1 cellular context compared by ENCODE assay signal in the genomic region with DNA sequence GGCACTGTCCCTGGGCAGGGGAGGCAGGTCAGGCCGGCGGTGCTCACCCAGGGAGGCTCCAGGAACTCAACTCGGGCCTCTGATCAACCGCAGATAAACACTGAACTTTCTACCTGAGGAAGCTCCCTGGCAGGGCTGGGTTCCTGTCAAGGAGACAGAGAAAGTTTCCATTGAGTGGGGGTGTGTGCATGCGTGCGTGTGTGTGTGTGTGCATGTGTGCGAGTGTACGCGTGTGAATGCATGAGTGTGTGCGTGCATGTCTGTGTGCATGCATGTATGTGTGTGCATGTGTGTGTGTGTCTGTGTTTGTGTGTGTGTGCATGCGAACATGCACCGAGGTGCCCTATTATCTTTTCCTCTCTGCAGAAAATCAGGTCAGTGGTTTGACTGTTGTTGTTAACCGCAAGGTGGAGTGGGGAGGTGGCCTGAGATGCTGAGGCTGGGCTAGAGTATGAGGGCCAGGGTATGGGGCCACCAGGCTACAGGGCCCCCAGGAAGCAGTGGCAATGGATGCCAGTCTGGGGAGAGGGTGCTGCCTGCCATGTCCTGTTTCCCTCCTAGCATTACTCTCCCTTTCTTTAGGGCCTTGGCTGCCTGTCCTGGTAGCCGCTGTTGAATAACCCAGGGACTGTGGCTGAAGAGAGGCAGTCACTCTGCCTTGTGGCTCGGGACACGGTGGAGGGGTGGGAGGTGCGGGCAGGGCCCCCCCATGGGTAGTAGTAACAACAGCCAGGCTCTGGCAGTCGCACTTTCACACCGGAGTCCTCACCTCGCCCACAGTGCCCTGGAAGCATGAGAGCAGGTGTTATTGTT.
TF ChIP-seq lines count a peak whose summit lies in the region.

No MANE protein-coding gene starts in this region.

TF ChIP-seq in HepG2, 621 proteins besides CTCF, POLR2A, EP300 and RAD21 (continued from another document and continues in another):
- TF ChIP-seq, protein P1, sequence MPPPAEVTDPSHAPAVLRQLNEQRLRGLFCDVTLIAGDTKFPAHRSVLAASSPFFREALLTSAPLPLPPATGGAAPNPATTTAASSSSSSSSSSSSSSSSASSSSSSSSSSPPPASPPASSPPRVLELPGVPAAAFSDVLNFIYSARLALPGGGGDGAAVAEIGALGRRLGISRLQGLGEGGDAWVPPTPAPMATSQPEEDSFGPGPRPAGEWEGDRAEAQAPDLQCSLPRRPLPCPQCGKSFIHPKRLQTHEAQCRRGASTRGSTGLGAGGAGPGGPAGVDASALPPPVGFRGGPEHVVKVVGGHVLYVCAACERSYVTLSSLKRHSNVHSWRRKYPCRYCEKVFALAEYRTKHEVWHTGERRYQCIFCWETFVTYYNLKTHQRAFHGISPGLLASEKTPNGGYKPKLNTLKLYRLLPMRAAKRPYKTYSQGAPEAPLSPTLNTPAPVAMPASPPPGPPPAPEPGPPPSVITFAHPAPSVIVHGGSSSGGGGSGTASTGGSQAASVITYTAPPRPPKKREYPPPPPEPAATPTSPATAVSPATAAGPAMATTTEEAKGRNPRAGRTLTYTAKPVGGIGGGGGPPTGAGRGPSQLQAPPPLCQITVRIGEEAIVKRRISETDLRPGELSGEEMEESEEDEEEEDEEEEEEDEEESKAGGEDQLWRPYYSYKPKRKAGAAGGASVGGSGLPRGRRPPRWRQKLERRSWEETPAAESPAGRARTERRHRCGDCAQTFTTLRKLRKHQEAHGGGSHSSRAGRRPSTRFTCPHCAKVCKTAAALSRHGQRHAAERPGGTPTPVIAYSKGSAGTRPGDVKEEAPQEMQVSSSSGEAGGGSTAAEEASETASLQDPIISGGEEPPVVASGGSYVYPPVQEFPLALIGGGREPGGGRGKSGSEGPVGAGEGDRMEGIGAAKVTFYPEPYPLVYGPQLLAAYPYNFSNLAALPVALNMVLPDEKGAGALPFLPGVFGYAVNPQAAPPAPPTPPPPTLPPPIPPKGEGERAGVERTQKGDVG (CRISPR knock-in tag; IDR thresholded peaks at IDR 0.05; ENCODE audit: borderline replicate concordance): 0 out of 2 replicates have a peak, but pooled peaks have one; percentile 32
- no peak for TF ChIP-seq NFYB (CRISPR knock-in tag; IDR thresholded peaks at IDR 0.05)
- TF ChIP-seq MXD4 (CRISPR knock-in tag; IDR thresholded peaks at IDR 0.05): no peak
- 0 out of 2 replicates have a peak, but pooled peaks have one; percentile 4 for TF ChIP-seq MEIS1 (CRISPR knock-in tag; IDR thresholded peaks at IDR 0.05; ENCODE audit: borderline replicate concordance)
- TF ChIP-seq, protein P2, sequence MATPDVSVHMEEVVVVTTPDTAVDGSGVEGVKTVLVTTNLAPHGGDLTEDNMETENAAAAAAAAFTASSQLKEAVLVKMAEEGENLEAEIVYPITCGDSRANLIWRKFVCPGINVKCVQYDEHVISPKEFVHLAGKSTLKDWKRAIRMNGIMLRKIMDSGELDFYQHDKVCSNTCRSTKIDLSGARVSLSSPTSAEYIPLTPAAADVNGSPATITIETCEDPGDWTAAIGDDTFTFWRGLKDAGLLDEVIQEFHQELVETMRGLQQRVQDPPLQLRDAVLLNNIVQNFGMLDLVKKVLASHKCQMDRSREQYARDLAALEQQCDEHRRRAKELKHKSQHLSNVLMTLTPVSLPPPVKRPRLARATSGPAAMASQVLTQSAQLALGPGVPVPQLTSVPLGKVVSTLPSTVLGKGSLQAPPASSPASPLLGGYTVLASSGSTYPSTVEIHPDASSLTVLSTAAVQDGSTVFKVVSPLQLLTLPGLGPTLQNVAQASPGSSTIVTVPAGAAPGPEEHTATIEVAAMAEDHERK (CRISPR knock-in tag; IDR thresholded peaks at IDR 0.05; ENCODE audit: low read depth): no peak
- no peak for TF ChIP-seq NFKBIZ (CRISPR knock-in tag; IDR thresholded peaks at IDR 0.05)
- no peak for TF ChIP-seq CREB1 (IDR thresholded peaks at IDR 0.05)
- TF ChIP-seq CREB1 (CRISPR knock-in tag; IDR thresholded peaks at IDR 0.05): no peak
- TF ChIP-seq, protein P3, sequence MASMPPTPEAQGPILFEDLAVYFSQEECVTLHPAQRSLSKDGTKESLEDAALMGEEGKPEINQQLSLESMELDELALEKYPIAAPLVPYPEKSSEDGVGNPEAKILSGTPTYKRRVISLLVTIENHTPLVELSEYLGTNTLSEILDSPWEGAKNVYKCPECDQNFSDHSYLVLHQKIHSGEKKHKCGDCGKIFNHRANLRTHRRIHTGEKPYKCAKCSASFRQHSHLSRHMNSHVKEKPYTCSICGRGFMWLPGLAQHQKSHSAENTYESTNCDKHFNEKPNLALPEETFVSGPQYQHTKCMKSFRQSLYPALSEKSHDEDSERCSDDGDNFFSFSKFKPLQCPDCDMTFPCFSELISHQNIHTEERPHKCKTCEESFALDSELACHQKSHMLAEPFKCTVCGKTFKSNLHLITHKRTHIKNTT (CRISPR knock-in tag; IDR thresholded peaks at IDR 0.05): no peak
- TF ChIP-seq, protein P4, sequence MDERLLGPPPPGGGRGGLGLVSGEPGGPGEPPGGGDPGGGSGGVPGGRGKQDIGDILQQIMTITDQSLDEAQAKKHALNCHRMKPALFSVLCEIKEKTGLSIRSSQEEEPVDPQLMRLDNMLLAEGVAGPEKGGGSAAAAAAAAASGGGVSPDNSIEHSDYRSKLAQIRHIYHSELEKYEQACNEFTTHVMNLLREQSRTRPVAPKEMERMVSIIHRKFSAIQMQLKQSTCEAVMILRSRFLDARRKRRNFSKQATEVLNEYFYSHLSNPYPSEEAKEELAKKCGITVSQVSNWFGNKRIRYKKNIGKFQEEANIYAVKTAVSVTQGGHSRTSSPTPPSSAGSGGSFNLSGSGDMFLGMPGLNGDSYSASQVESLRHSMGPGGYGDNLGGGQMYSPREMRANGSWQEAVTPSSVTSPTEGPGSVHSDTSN (CRISPR knock-in tag; IDR thresholded peaks at IDR 0.05): no peak
- TF ChIP-seq, protein P5, sequence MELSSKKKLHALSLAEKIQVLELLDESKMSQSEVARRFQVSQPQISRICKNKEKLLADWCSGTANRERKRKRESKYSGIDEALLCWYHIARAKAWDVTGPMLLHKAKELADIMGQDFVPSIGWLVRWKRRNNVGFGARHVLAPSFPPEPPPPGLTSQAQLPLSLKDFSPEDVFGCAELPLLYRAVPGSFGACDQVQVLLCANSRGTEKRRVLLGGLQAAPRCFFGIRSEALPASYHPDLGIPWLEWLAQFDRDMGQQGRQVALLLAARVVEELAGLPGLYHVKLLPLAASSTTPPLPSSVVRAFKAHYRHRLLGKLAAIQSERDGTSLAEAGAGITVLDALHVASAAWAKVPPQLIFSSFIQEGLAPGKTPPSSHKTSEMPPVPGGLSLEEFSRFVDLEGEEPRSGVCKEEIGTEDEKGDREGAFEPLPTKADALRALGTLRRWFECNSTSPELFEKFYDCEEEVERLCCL (CRISPR knock-in tag; IDR thresholded peaks at IDR 0.05; ENCODE audit: borderline replicate concordance): no peak
- no peak for TF ChIP-seq ZNF556 (CRISPR knock-in tag; IDR thresholded peaks at IDR 0.05; ENCODE audit: borderline replicate concordance)
- no peak for TF ChIP-seq ZNF547 (CRISPR knock-in tag; IDR thresholded peaks at IDR 0.05)
- TF ChIP-seq, protein P6, sequence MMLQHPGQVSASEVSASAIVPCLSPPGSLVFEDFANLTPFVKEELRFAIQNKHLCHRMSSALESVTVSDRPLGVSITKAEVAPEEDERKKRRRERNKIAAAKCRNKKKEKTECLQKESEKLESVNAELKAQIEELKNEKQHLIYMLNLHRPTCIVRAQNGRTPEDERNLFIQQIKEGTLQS (CRISPR knock-in tag; IDR thresholded peaks at IDR 0.05): no peak
- TF ChIP-seq, protein P7, sequence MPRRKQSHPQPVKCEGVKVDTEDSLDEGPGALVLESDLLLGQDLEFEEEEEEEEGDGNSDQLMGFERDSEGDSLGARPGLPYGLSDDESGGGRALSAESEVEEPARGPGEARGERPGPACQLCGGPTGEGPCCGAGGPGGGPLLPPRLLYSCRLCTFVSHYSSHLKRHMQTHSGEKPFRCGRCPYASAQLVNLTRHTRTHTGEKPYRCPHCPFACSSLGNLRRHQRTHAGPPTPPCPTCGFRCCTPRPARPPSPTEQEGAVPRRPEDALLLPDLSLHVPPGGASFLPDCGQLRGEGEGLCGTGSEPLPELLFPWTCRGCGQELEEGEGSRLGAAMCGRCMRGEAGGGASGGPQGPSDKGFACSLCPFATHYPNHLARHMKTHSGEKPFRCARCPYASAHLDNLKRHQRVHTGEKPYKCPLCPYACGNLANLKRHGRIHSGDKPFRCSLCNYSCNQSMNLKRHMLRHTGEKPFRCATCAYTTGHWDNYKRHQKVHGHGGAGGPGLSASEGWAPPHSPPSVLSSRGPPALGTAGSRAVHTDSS (CRISPR knock-in tag; conservative IDR thresholded peaks at IDR 0.05): no peak
- no peak for TF ChIP-seq HNRNPLL (IDR thresholded peaks at IDR 0.05; ENCODE audit: low read depth, low read length, poor library complexity, severe bottlenecking)
- TF ChIP-seq, protein P8, sequence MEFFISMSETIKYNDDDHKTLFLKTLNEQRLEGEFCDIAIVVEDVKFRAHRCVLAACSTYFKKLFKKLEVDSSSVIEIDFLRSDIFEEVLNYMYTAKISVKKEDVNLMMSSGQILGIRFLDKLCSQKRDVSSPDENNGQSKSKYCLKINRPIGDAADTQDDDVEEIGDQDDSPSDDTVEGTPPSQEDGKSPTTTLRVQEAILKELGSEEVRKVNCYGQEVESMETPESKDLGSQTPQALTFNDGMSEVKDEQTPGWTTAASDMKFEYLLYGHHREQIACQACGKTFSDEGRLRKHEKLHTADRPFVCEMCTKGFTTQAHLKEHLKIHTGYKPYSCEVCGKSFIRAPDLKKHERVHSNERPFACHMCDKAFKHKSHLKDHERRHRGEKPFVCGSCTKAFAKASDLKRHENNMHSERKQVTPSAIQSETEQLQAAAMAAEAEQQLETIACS (CRISPR knock-in tag; IDR thresholded peaks at IDR 0.05): no peak
- TF ChIP-seq ZNF569 (CRISPR knock-in tag; IDR thresholded peaks at IDR 0.05; ENCODE audit: borderline replicate concordance): no peak
- no peak for TF ChIP-seq HOXA5 (CRISPR knock-in tag; IDR thresholded peaks at IDR 0.05)
- TF ChIP-seq ZMAT3 (CRISPR knock-in tag; conservative IDR thresholded peaks at IDR 0.05): no peak
- no peak for TF ChIP-seq ZC3H4 (CRISPR knock-in tag; IDR thresholded peaks at IDR 0.05; ENCODE audit: borderline replicate concordance)
- no peak for TF ChIP-seq ZNF143 (CRISPR knock-in tag; IDR thresholded peaks at IDR 0.05)
- TF ChIP-seq PPARG (CRISPR knock-in tag; conservative IDR thresholded peaks at IDR 0.05): no peak
- TF ChIP-seq, protein P9, sequence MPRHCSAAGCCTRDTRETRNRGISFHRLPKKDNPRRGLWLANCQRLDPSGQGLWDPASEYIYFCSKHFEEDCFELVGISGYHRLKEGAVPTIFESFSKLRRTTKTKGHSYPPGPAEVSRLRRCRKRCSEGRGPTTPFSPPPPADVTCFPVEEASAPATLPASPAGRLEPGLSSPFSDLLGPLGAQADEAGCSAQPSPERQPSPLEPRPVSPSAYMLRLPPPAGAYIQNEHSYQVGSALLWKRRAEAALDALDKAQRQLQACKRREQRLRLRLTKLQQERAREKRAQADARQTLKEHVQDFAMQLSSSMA (CRISPR knock-in tag; IDR thresholded peaks at IDR 0.05): no peak
- no peak for TF ChIP-seq RXRA (CRISPR knock-in tag; IDR thresholded peaks at IDR 0.05)
- no peak for TF ChIP-seq PAWR (CRISPR knock-in tag; IDR thresholded peaks at IDR 0.05; ENCODE audit: borderline replicate concordance)
- no peak for TF ChIP-seq HNRNPK (IDR thresholded peaks at IDR 0.05; ENCODE audit: low read depth, low read length, poor library complexity, severe bottlenecking)
- TF ChIP-seq ZFP36L1 (CRISPR knock-in tag; IDR thresholded peaks at IDR 0.05): no peak
- no peak for TF ChIP-seq NONO (IDR thresholded peaks at IDR 0.05)
- TF ChIP-seq NONO (CRISPR knock-in tag; conservative IDR thresholded peaks at IDR 0.05): no peak
- no peak for TF ChIP-seq SALL2 (CRISPR knock-in tag; IDR thresholded peaks at IDR 0.05)
- no peak for TF ChIP-seq FOXA1 (IDR thresholded peaks at IDR 0.05)
- peak; percentile 50; the same call in 1 of the 2 replicates for TF ChIP-seq FOXA1 (CRISPR knock-in tag; IDR thresholded peaks at IDR 0.05)
- TF ChIP-seq ASH2L (IDR thresholded peaks at IDR 0.05; ENCODE audit: insufficient read length, low read depth, low read length): no peak
- no peak for TF ChIP-seq CBFB (CRISPR knock-in tag; IDR thresholded peaks at IDR 0.05)
- TF ChIP-seq ZNF720 (CRISPR knock-in tag; IDR thresholded peaks at IDR 0.05): no peak
- TF ChIP-seq, protein P10, sequence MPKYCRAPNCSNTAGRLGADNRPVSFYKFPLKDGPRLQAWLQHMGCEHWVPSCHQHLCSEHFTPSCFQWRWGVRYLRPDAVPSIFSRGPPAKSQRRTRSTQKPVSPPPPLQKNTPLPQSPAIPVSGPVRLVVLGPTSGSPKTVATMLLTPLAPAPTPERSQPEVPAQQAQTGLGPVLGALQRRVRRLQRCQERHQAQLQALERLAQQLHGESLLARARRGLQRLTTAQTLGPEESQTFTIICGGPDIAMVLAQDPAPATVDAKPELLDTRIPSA (CRISPR knock-in tag; IDR thresholded peaks at IDR 0.05; ENCODE audit: borderline replicate concordance): no peak
- TF ChIP-seq ZNF234 (CRISPR knock-in tag; conservative IDR thresholded peaks at IDR 0.05): no peak
- TF ChIP-seq ERF (CRISPR knock-in tag; IDR thresholded peaks at IDR 0.05): no peak
- TF ChIP-seq ATF7 (IDR thresholded peaks at IDR 0.05): no peak
- TF ChIP-seq ATF7 (CRISPR knock-in tag; IDR thresholded peaks at IDR 0.05): no peak
- peak; percentile 66 for TF ChIP-seq TEAD3 (CRISPR knock-in tag; optimal IDR thresholded peaks at IDR 0.05; ENCODE audit: borderline replicate concordance)
- no peak for TF ChIP-seq AGO2 (optimal IDR thresholded peaks at IDR 0.05; ENCODE audit: low read depth, low read length)
- TF ChIP-seq, protein P11, sequence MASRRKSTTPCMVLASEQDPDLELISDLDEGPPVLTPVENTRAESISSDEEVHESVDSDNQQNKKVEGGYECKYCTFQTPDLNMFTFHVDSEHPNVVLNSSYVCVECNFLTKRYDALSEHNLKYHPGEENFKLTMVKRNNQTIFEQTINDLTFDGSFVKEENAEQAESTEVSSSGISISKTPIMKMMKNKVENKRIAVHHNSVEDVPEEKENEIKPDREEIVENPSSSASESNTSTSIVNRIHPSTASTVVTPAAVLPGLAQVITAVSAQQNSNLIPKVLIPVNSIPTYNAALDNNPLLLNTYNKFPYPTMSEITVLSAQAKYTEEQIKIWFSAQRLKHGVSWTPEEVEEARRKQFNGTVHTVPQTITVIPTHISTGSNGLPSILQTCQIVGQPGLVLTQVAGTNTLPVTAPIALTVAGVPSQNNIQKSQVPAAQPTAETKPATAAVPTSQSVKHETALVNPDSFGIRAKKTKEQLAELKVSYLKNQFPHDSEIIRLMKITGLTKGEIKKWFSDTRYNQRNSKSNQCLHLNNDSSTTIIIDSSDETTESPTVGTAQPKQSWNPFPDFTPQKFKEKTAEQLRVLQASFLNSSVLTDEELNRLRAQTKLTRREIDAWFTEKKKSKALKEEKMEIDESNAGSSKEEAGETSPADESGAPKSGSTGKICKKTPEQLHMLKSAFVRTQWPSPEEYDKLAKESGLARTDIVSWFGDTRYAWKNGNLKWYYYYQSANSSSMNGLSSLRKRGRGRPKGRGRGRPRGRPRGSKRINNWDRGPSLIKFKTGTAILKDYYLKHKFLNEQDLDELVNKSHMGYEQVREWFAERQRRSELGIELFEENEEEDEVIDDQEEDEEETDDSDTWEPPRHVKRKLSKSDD (CRISPR knock-in tag; IDR thresholded peaks at IDR 0.05; ENCODE audit: low read depth): no peak
